Comparison of ENCODE assay signal across 8 cellular contexts in the genomic region with DNA sequence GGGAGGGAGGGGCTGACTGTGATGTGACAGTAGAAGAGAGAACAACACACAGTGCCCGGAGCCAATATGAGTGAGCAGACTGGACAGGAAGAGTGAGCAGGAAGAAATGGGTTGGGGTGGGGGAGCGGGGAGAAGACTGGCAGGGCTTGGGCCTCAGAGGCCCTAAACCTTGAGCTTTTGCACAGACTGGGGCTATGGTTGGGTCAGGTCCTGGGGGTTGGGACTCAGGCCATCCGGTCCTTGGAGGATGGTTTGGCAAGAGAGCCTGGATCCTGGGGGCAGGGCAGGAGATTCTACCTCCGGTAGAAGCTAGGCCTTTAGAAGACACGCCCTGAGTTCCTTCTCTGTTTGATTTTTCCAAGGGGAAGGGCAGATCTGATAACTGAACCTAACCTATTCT. TPM values are rescaled to one million over a fixed set of nuclear protein-coding genes. Genes with fewer than 3 reads are reported as not detected.
DNase-seq lines count a peak whose midpoint lies in the region; ATAC-seq, FAIRE-seq and TF ChIP-seq lines count a peak whose summit lies in the region.

No MANE protein-coding gene starts in this region.

- H3K27ac ChIP-seq in A549 (peak overlapping the region; percentile 88 to 91), HUES48 (ENCODE audit: low read depth, low read length) (no peak overlapping the region), breast epithelium (peak overlapping the region; percentile 94 to 95)

- intact Hi-C loops in breast epithelium (cut with DNase I; ENCODE audit: low total_unique reads) = loop anchor here (10.0 kb wide), 1 partner anchor 82 kb away; the partner anchor contains the start of gene CHRNE

- H3K4me2 ChIP-seq in A549 = peak overlapping the region; percentile 89

- H3K36me3 Mint-ChIP-seq in memory B cell = peaks cover 11% of the 10 kb centered on the region

- H3K4me1 ChIP-seq in A549 (peaks cover 21% of the 10 kb centered on the region), HUES48 (ENCODE audit: control insufficient read depth, insufficient read depth, low read length) (peaks cover 14% of the 10 kb centered on the region), breast epithelium (peaks cover 4% of the 10 kb centered on the region in 2 donors)

- no peak for TF ChIP-seq RAD21 in A549 (conservative IDR thresholded peaks at IDR 0.05 in 1 of 2, IDR thresholded peaks at IDR 0.05 in 1 of 2)

- H3K36me3 ChIP-seq in HUES48 (ENCODE audit: control insufficient read depth, insufficient read depth, low read length) = peaks cover 11% of the 10 kb centered on the region; the same call in 1 of the 2 replicates
- H3K36me3 ChIP-seq in breast epithelium = no peaks in the 10 kb centered on the region

- TF ChIP-seq CTCF in A549 (IDR thresholded peaks at IDR 0.05) (no peak), breast epithelium (IDR thresholded peaks at IDR 0.05) (no peak)

- no peaks in the 10 kb centered on the region for H3K27me3 Mint-ChIP-seq in memory B cell

- H3K27ac Mint-ChIP-seq in memory B cell = peak overlapping the region; percentile 70

- no peak for FAIRE-seq in A549 (lab: Jason Lieb, UNC)

- no peak overlapping the region for H3K9ac ChIP-seq in HUES48 (ENCODE audit: low read depth, low read length)

- no peak for TF ChIP-seq EP300 in A549 (IDR thresholded peaks at IDR 0.05)

- H3K27me3 ChIP-seq in HUES48 (ENCODE audit: control insufficient read depth, insufficient read depth, low read length) = peaks cover 2% of the 10 kb centered on the region; the same call in 1 of the 2 replicates
- H3K27me3 ChIP-seq in breast epithelium = no peaks in the 10 kb centered on the region

- TF ChIP-seq POLR2A in A549 (IDR thresholded peaks at IDR 0.05; ENCODE audit: low read length) = no peak
- no peak for TF ChIP-seq POLR2A in breast epithelium (IDR thresholded peaks at IDR 0.05)

- DNase-seq in A549 (ENCODE audit: low read depth in 1 of 2, low spot score in 1 of 2) (no peak), breast epithelium (ENCODE audit: low spot score in 2 of 2) (no peak), memory B cell (ENCODE audit: low spot score in 2 of 2) (no peak), NCI-H1417 (lab: John Stamatoyannopoulos, UW) (no peak), T1000 (lab: John Stamatoyannopoulos, UW) (no peak), inferior parietal cortex (ENCODE audit: extremely low spot score) (no peak)

- peak overlapping the region; percentile 89 for H3K4me3 Mint-ChIP-seq in memory B cell

- H3K4me3 ChIP-seq in A549 (peak overlapping the region; percentile 78), HUES48 (ENCODE audit: low read depth, low read length) (peak overlapping the region; percentile 77), breast epithelium (peak overlapping the region; percentile 73 to 99 (median 77))

- H3K9me3 Mint-ChIP-seq in memory B cell = no peaks in the 10 kb centered on the region

- H3K9me3 ChIP-seq in A549 = no peaks in the 10 kb centered on the region
- H3K9me3 ChIP-seq in HUES48 (ENCODE audit: control insufficient read depth, insufficient read depth, low read length) = no peaks in the 10 kb centered on the region
- no peaks in the 10 kb centered on the region for H3K9me3 ChIP-seq in breast epithelium

- WGBS in A549 (ENCODE audit: missing lambda C conversion rate) = 28% methylated on average over 5 of the region's 5 CpGs

- POLR2A ChIA-PET in A549 (lab: Yijun Ruan, JAX) = interaction anchor here (1.2 to 3.0 kb wide), 5 partner anchors 11 to 46 kb away, joined by 3 to 17 read pairs (median 13); partner anchors contain the start of genes INCA1, KIF1C, PFN1 and RNF167

- peaks cover 44% of the 10 kb centered on the region for H3K4me1 Mint-ChIP-seq in memory B cell

- ATAC-seq in A549 (peak; percentile 3 to 12; a peak in 5 of 6 replicates), memory B cell (ENCODE audit: low read depth) (no peak)
- ATAC-seq in activated CD4-positive, CD25-positive, alpha-beta regulatory T cell treated with anti-CD3 and anti-CD28 coated beads, Interleukin-2, amount 50 U/mL, for 24 hours = no peak

- CTCF ChIA-PET in A549 (lab: Yijun Ruan, JAX) = interaction anchor here (0.7 to 6.5 kb wide), 34 partner anchors 8 to 420 kb away, joined by 3 to 148 read pairs (median 7); partner anchors contain the start of genes ENO3, INCA1, KIF1C and MED11

TF ChIP-seq in A549, 52 proteins besides CTCF, POLR2A, EP300 and RAD21 (continues in another document):
- no peak for TF ChIP-seq FOXS1 (CRISPR knock-in tag; IDR thresholded peaks at IDR 0.05)
- TF ChIP-seq PHF8 (IDR thresholded peaks at IDR 0.05; ENCODE audit: borderline replicate concordance, low read depth) = no peak
- TF ChIP-seq HOXA7 (CRISPR knock-in tag; IDR thresholded peaks at IDR 0.05) = no peak
- TF ChIP-seq NPAS2 (CRISPR knock-in tag; IDR thresholded peaks at IDR 0.05; ENCODE audit: borderline replicate concordance) = no peak
- TF ChIP-seq CHD2 (IDR thresholded peaks at IDR 0.05; ENCODE audit: low read length, partially characterized antibody) = no peak
- TF ChIP-seq BHLHE40 (IDR thresholded peaks at IDR 0.05; ENCODE audit: low read depth, low read length) = no peak
- TF ChIP-seq TFCP2L1 (CRISPR knock-in tag; IDR thresholded peaks at IDR 0.05) = no peak
- TF ChIP-seq PBX3 (IDR thresholded peaks at IDR 0.05) = no peak
- TF ChIP-seq GATA3 (IDR thresholded peaks at IDR 0.05; ENCODE audit: borderline replicate concordance) = no peak
- no peak for TF ChIP-seq MAX (IDR thresholded peaks at IDR 0.05)
- TF ChIP-seq, protein P1, sequence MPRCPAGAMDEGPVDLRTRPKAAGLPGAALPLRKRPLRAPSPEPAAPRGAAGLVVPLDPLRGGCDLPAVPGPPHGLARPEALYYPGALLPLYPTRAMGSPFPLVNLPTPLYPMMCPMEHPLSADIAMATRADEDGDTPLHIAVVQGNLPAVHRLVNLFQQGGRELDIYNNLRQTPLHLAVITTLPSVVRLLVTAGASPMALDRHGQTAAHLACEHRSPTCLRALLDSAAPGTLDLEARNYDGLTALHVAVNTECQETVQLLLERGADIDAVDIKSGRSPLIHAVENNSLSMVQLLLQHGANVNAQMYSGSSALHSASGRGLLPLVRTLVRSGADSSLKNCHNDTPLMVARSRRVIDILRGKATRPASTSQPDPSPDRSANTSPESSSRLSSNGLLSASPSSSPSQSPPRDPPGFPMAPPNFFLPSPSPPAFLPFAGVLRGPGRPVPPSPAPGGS (IDR thresholded peaks at IDR 0.05) = no peak
- no peak for TF ChIP-seq CBX2 (IDR thresholded peaks at IDR 0.05; ENCODE audit: borderline replicate concordance, low read depth)
- no peak for TF ChIP-seq HEYL (CRISPR knock-in tag; IDR thresholded peaks at IDR 0.05)
- no peak for TF ChIP-seq HDAC2 (IDR thresholded peaks at IDR 0.05)

RNA-seq across cellular contexts. Expression of gene CAMTA2, which starts 1.1 kb away (rescaled TPM):
- polyA plus RNA-seq in A549 (2011; rRNA removed) (12.4 and 17.7 TPM in 2 replicates), A549 (2017; fragmentation: RNase III; extraction: RNeasy Plus Mini Kit Qiagen cat#74134 plus additional on column Dnase treatment) (30.1 to 33.8 TPM (median 30.3 TPM) in 3 replicates)
- polyA plus RNA-seq in A549 (2012; cell fraction: cytosol; rRNA removed) = 25.8 and 28.1 TPM in 2 replicates
- polyA plus RNA-seq in A549 (2012; cell fraction: nucleus; rRNA removed) = 133 and 137 TPM in 2 replicates
- 14.2 and 16.1 TPM in 2 replicates for polyA minus RNA-seq in A549 (2011; rRNA and poly(A)+ RNA removed)
- 10 to 100 TPM; 11.0 to 17.7 (median 13.5) TPM for total RNA-seq in breast epithelium

RNA-seq across cellular contexts. Expression of gene INCA1, which starts 10.9 kb away (rescaled TPM):
- 0.66 and 0.86 TPM in 2 replicates for polyA plus RNA-seq in A549 (2011; rRNA removed)
- 0.75 and 1.3 TPM in 2 replicates for polyA plus RNA-seq in A549 (2012; cell fraction: cytosol; rRNA removed)
- 1.7 and 2.0 TPM in 2 replicates for polyA plus RNA-seq in A549 (2012; cell fraction: nucleus; rRNA removed)
- polyA plus RNA-seq in A549 (2017; fragmentation: RNase III; extraction: RNeasy Plus Mini Kit Qiagen cat#74134 plus additional on column Dnase treatment) = 1.1 to 1.3 TPM (median 1.1 TPM) in 3 replicates
- 0.58 and 1.6 TPM in 2 replicates for polyA minus RNA-seq in A549 (2011; rRNA and poly(A)+ RNA removed)
- total RNA-seq in breast epithelium = 1 to 10 TPM in 2 of 3 donors, under 1 TPM in 1; 0.66 to 2.9 (median 1.9) TPM

RNA-seq across cellular contexts. Expression of gene KIF1C, which starts 11.3 kb away (rescaled TPM):
- polyA plus RNA-seq in A549 (2011; rRNA removed) = 42.0 and 48.4 TPM in 2 replicates
- polyA plus RNA-seq in A549 (2012; cell fraction: cytosol; rRNA removed) = 37.4 and 38.1 TPM in 2 replicates
- 33.1 and 36.2 TPM in 2 replicates for polyA plus RNA-seq in A549 (2012; cell fraction: nucleus; rRNA removed)
- 74.0 to 77.4 TPM (median 76.5 TPM) in 3 replicates for polyA plus RNA-seq in A549 (2017; fragmentation: RNase III; extraction: RNeasy Plus Mini Kit Qiagen cat#74134 plus additional on column Dnase treatment)
- 64.5 and 68.4 TPM in 2 replicates for polyA minus RNA-seq in A549 (2011; rRNA and poly(A)+ RNA removed)
- total RNA-seq in breast epithelium = 10 to 100 TPM; 37.5 to 88.5 (median 50.5) TPM

RNA-seq across cellular contexts. Expression of gene SPAG7, which starts 18.8 kb away (rescaled TPM):
- polyA plus RNA-seq in A549 (2011; rRNA removed) (72.6 and 94.9 TPM in 2 replicates), A549 (2017; fragmentation: RNase III; extraction: RNeasy Plus Mini Kit Qiagen cat#74134 plus additional on column Dnase treatment) (101 to 102 TPM (median 102 TPM) in 3 replicates)
- polyA plus RNA-seq in A549 (2012; cell fraction: cytosol; rRNA removed) = 83.2 and 107 TPM in 2 replicates
- 65.1 and 68.1 TPM in 2 replicates for polyA plus RNA-seq in A549 (2012; cell fraction: nucleus; rRNA removed)
- polyA minus RNA-seq in A549 (2011; rRNA and poly(A)+ RNA removed) = 32.7 and 36.0 TPM in 2 replicates
- 10 to 100 TPM; 42.6 to 57.8 (median 55.2) TPM for total RNA-seq in breast epithelium

RNA-seq across cellular contexts. Expression of gene ENO3, which starts 35.5 kb away (rescaled TPM):
- polyA plus RNA-seq in A549 (2011; rRNA removed) = 52.5 and 53.5 TPM in 2 replicates
- 56.8 and 60.6 TPM in 2 replicates for polyA plus RNA-seq in A549 (2012; cell fraction: cytosol; rRNA removed)
- polyA plus RNA-seq in A549 (2012; cell fraction: nucleus; rRNA removed) = 195 and 252 TPM in 2 replicates
- polyA plus RNA-seq in A549 (2017; fragmentation: RNase III; extraction: RNeasy Plus Mini Kit Qiagen cat#74134 plus additional on column Dnase treatment) = 79.0 to 109 TPM (median 102 TPM) in 3 replicates
- 35.8 and 39.2 TPM in 2 replicates for polyA minus RNA-seq in A549 (2011; rRNA and poly(A)+ RNA removed)
- total RNA-seq in breast epithelium = 1 to 10 TPM; 1.6 to 4.6 (median 3.1) TPM

Comparison
In these comparisons a context has a peak if more than half of its experiments do, and no peak if none do; other contexts are left out.
1. ATAC-seq: peak in A549 (2 of 2); none in memory B cell (single experiment) and activated CD4-positive, CD25-positive, alpha-beta regulatory T cell treated with anti-CD3 and anti-CD28 coated beads, Interleukin-2, amount 50 U/mL, for 24 hours (0 of 2).
2. Peak in every context shown above with its lines, with median percentiles within 50 percentile points of each other: H3K4me3 ChIP-seq.